ENCODE assay signal across 16 cellular contexts in the genomic region with DNA sequence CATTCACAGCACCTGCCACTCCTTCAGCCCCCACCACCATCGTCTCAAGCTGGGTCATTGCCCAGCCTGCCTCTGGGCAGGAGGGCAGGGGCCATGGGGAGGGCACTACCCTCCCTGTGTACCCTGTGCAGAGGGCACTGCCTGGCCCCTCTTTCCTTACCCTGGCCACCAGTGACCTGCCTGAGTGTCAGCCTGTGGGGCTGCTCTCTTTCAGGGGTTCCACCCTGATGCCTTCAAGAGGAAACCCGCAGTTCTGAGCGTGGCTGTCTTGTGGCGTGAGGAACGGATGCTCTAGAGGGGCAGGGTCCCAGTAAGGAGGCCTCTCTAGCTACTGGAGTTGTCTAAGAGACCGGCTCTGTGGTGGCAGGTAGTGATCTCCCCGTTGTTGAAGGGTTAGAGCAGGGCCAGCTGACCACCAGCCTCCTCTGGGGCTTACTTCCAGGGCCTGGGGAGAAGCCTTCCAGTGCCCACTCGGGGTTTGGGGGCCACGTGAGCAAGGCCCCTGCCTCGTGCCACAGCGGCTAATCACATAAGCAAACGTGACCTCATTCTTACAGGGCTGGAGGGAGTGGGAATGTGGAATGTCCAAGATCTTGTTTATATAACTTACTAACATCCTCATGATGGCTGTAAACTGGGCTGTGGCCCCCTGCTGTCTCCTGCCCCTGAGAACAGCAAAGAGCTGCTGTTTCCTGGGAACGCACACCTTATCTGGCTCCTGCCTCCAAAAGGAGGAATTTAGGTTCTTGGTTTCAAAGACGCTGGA. TPM values are rescaled to one million over a fixed set of nuclear protein-coding genes. Genes with fewer than 3 reads are reported as not detected.
DNase-seq lines count a peak whose midpoint lies in the region; ATAC-seq, FAIRE-seq and TF ChIP-seq lines count a peak whose summit lies in the region.
"Had no signal": no experiment of that assay in that cellular context is flagged by ENCODE, and none has a peak within 500 bp of the region (broad histone marks: within the 10 kb centered on the region; RNA-seq: fewer than 3 reads in every experiment).

No MANE protein-coding gene starts in this region.

- peak overlapping the region in 1 of 2 donors; percentile 78 for H3K27ac Mint-ChIP-seq in stimulated activated naive CD8-positive, alpha-beta T cell treated with anti-CD3 and anti-CD28 coated beads, Interleukin-15, amount 100 ng/mL, for 72 hours
- H3K27ac Mint-ChIP-seq: activated naive CD4-positive, alpha-beta T cell treated with anti-CD3 and anti-CD28 coated beads, Interleukin-2, amount 50 U/mL, for 72 hours had no signal

- H3K4me1 ChIP-seq in K562 (replicated peaks in 1 of 2; ENCODE audit: control insufficient read depth in 2 of 2, insufficient read depth in 2 of 2, low read length in 2 of 2), result peaks cover 0 to 6% of the 10 kb centered on the region in 2 experiments; a peak in 2 of 5 replicates

- CTCF ChIA-PET in K562 (lab: Yijun Ruan, JAX; ENCODE audit: low intra/inter-chr PET ratio), result no interaction called here

- H3K9me3 Mint-ChIP-seq in stimulated activated naive CD8-positive, alpha-beta T cell treated with anti-CD3 and anti-CD28 coated beads, Interleukin-15, amount 100 ng/mL, for 72 hours, result no peaks in the 10 kb centered on the region
- H3K9me3 Mint-ChIP-seq: activated naive CD4-positive, alpha-beta T cell treated with anti-CD3 and anti-CD28 coated beads, Interleukin-2, amount 50 U/mL, for 72 hours had no signal

- POLR2A ChIA-PET in K562 (lab: Yijun Ruan, JAX), result interaction anchor here (1.1 kb wide), 1 partner anchor 8 kb away, joined by 4 read pairs; no protein-coding TSS in a partner anchor

- H4K20me1 ChIP-seq in K562 (replicated peaks; ENCODE audit: control insufficient read depth, insufficient read depth, low read length), result peaks cover 12% of the 10 kb centered on the region; the same call in 1 of the 2 replicates

- TF ChIP-seq CTCF in K562 (IDR thresholded peaks at IDR 0.05 in 2 of 3, conservative IDR thresholded peaks at IDR 0.05 in 1 of 3; ENCODE audit: insufficient read depth in 2 of 3, low read depth in 1 of 3, low read length in 3 of 3) (no peak), kidney epithelial cell (IDR thresholded peaks at IDR 0.05; ENCODE audit: insufficient read depth, low read length, poor library complexity, severe bottlenecking) (no peak)

- no peak overlapping the region for H3K27ac ChIP-seq in K562 (ENCODE audit: extremely low read depth, low read depth, low read length)
- H3K27ac ChIP-seq: transverse colon had no signal

- no peak for FAIRE-seq in K562 (lab: Jason Lieb, UNC)

- H2AFZ ChIP-seq in K562 (ENCODE audit: low read depth, low read length), result no peak overlapping the region

- no peaks in the 10 kb centered on the region for H3K4me1 Mint-ChIP-seq in stimulated activated naive CD8-positive, alpha-beta T cell treated with anti-CD3 and anti-CD28 coated beads, Interleukin-15, amount 100 ng/mL, for 72 hours

- peaks cover 20 to 68% of the 10 kb centered on the region in 2 experiments for H3K27me3 ChIP-seq in K562 (ENCODE audit: control insufficient read depth in 2 of 2, insufficient read depth in 2 of 2, low read length in 2 of 2)
- H3K27me3 ChIP-seq in kidney epithelial cell (ENCODE audit: control insufficient read depth, insufficient read depth, low read length), result no peaks in the 10 kb centered on the region
- H3K27me3 ChIP-seq: transverse colon had no signal

- H3K36me3 ChIP-seq in K562 (ENCODE audit: control insufficient read depth, insufficient read depth, low read length) (no peaks in the 10 kb centered on the region), kidney epithelial cell (ENCODE audit: control insufficient read depth, insufficient read depth, low read length) (no peaks in the 10 kb centered on the region)
- H3K36me3 ChIP-seq: transverse colon had no signal

- H3K9me1 ChIP-seq in K562 (ENCODE audit: control insufficient read depth, insufficient read depth, low read length), result no peaks in the 10 kb centered on the region

- TF ChIP-seq RAD21 in K562 (CRISPR knock-in tag; conservative IDR thresholded peaks at IDR 0.05 in 1 of 2, IDR thresholded peaks at IDR 0.05 in 1 of 2), result no peak

- H3K27me3 Mint-ChIP-seq in stimulated activated naive CD8-positive, alpha-beta T cell treated with anti-CD3 and anti-CD28 coated beads, Interleukin-15, amount 100 ng/mL, for 72 hours, result peaks cover 34% of the 10 kb centered on the region

- H3K9me3 ChIP-seq in K562 (replicated peaks; ENCODE audit: control insufficient read depth, insufficient read depth, low read depth, low read length), result no peaks in the 10 kb centered on the region
- H3K9me3 ChIP-seq: transverse colon had no signal

- no TSS peak for BruUV-seq in K562 (replicated peaks; lab: Mats Ljungman, UMichigan)

- intact Hi-C loops in K562 (cut with micrococcal nuclease), result no loop called here

- TF ChIP-seq EP300 in K562 (IDR thresholded peaks at IDR 0.05; ENCODE audit: low read length), result no peak

- no peak overlapping the region for H3K4me3 Mint-ChIP-seq in stimulated activated naive CD8-positive, alpha-beta T cell treated with anti-CD3 and anti-CD28 coated beads, Interleukin-15, amount 100 ng/mL, for 72 hours

- H3K9ac ChIP-seq in K562 (ENCODE audit: insufficient read depth in 1 of 2, low read depth in 2 of 2, low read length in 2 of 2), result peak overlapping the region in 1 of 2 experiments; percentile 23; a peak in 1 of 4 replicates

- in situ Hi-C loops in K562 (cut with MboI), result no loop called here

- no peak overlapping the region for H3K4me3 ChIP-seq in K562
- H3K4me3 ChIP-seq in kidney epithelial cell (ENCODE audit: low read depth, low read length), result no peak overlapping the region
- H3K4me3 ChIP-seq: transverse colon had no signal

- TF ChIP-seq POLR2A in K562 (conservative IDR thresholded peaks at IDR 0.05), result no peak

- H3K79me2 ChIP-seq in K562 (ENCODE audit: control insufficient read depth, insufficient read depth, low read length), result no peaks in the 10 kb centered on the region

- under 1% methylated on average over 14 of the region's 14 CpGs for WGBS in K562 (ENCODE audit: insufficient coverage, low coverage, missing lambda C conversion rate)

- no peak for DNase-seq in stimulated activated naive CD8-positive, alpha-beta T cell treated with anti-CD3 and anti-CD28 coated beads, Interleukin-15, amount 100 ng/mL, for 72 hours
- no peak for DNase-seq in stimulated activated naive CD8-positive, alpha-beta T cell treated with anti-CD3 and anti-CD28 coated beads, Interleukin-15, Interleukin-2, amounts not matched to agents 100 U/mL and 50 U/mL, for 24 hours
- DNase-seq in K562 (ENCODE audit: extremely low read depth in 1 of 4, low spot score in 3 of 4) (no peak), kidney epithelial cell (ENCODE audit: low read depth) (peak; percentile 81), stromal cell of bone marrow (ENCODE audit: low read depth) (peak; percentile 56)
- no peak for DNase-seq in activated CD4-positive, alpha-beta T cell treated with anti-CD3 and anti-CD28 coated beads, Interleukin-2, amount 50 U/mL, for 48 hours
- DNase-seq: GDM1, midbrain, NCI-H1417, T-helper 2 cell, transverse colon had no signal

- no peak overlapping the region for H3K4me2 ChIP-seq in K562 (ENCODE audit: insufficient read depth, low read length)

- ATAC-seq in stimulated activated naive CD8-positive, alpha-beta T cell treated with anti-CD3 and anti-CD28 coated beads, Interleukin-15, amount 100 ng/mL, for 72 hours, result peak; percentile 13
- ATAC-seq in stimulated activated naive CD8-positive, alpha-beta T cell treated with anti-CD3 and anti-CD28 coated beads, Interleukin-15, Interleukin-2, amounts not matched to agents 100 U/mL and 50 U/mL, for 24 hours, result no peak
- ATAC-seq in K562 (no peak), GM21423 (IDR thresholded peaks at IDR 0.05; ENCODE audit: unreplicated experiment) (no peak), GM18511 (IDR thresholded peaks at IDR 0.05; ENCODE audit: unreplicated experiment) (no peak)
- ATAC-seq: activated naive CD4-positive, alpha-beta T cell treated with anti-CD3 and anti-CD28 coated beads, Interleukin-2, amount 50 U/mL, for 72 hours; right cardiac atrium had no signal

RNA-seq across cellular contexts. Expression of gene SEC13, which starts 31.4 kb away (rescaled TPM):
- total RNA-seq in K562 (2011; cell fraction: chromatin; rRNA removed; ENCODE audit: low replicate concordance), result 285 and 425 TPM in 2 replicates
- total RNA-seq in K562 (2011; cell fraction: nucleolus; rRNA removed), result 250 and 265 TPM in 2 replicates
- 278 and 337 TPM in 2 replicates for total RNA-seq in K562 (2011; cell fraction: nucleoplasm; rRNA removed)
- total RNA-seq in K562 (2014; rRNA removed), result 256 and 318 TPM in 2 replicates
- total RNA-seq in K562 (2014; rRNA removed; fragmentation: Illumina TruSeq; extraction: Trizol), result 124 and 145 TPM in 2 replicates
- total RNA-seq in K562 (2015; rRNA removed; fragmentation: Illumina TruSeq; extraction: Trizol), result 192 and 196 TPM in 2 replicates
- 199 and 209 TPM in 2 replicates for total RNA-seq in K562 (2021)
- 199 and 308 TPM in 2 replicates for polyA plus RNA-seq in K562 (2011; rRNA removed)
- polyA plus RNA-seq in K562 (2011; cell fraction: cytosol; rRNA removed), result 331 and 334 TPM in 2 replicates
- 250 and 306 TPM in 2 replicates for polyA plus RNA-seq in K562 (2011; cell fraction: nucleus; rRNA removed)
- 186 and 201 TPM in 2 replicates for polyA plus RNA-seq in K562 (2012)
- 274 and 284 TPM in 2 replicates for polyA plus RNA-seq in K562 (2014; fragmentation: Illumina TruSeq; extraction: Trizol)
- polyA plus RNA-seq in K562 (2014; fragmentation: Nextera tagmentation; extraction: Ambion mirVana), result 100 to 1,000 TPM in 1 of 2 experiments, 10 to 100 TPM in 1; 71.5 to 116 TPM
- 152 and 181 TPM in 2 replicates for polyA plus RNA-seq in K562 (2014; rRNA removed)
- 268 and 286 TPM in 2 replicates for polyA minus RNA-seq in K562 (2011; rRNA and poly(A)+ RNA removed)
- polyA minus RNA-seq in K562 (2011; cell fraction: cytosol; rRNA and poly(A)+ RNA removed), result 204 and 250 TPM in 2 replicates
- polyA minus RNA-seq in K562 (2011; cell fraction: nucleus; rRNA and poly(A)+ RNA removed), result 102 and 172 TPM in 2 replicates
- 167 and 175 TPM in 2 replicates for total RNA-seq in kidney epithelial cell

RNA-seq across cellular contexts. Expression of gene GHRL, which starts 59.6 kb away (rescaled TPM):
- total RNA-seq in K562 (2011; cell fraction: chromatin; rRNA removed; ENCODE audit: low replicate concordance), result 1.2 and 1.5 TPM in 2 replicates
- total RNA-seq in K562 (2011; cell fraction: nucleolus; rRNA removed), result 0.83 and 1.1 TPM in 2 replicates
- total RNA-seq in K562 (2011; cell fraction: nucleoplasm; rRNA removed), result 0.84 and 1.6 TPM in 2 replicates
- total RNA-seq in K562 (2014; rRNA removed) (0.45 TPM in 1 of 2 replicates, not detected in the other), K562 (2014; rRNA removed; fragmentation: Illumina TruSeq; extraction: Trizol) (not detected in 2 replicates), K562 (2015; rRNA removed; fragmentation: Illumina TruSeq; extraction: Trizol) (0.60 TPM in 1 of 2 replicates, not detected in the other), K562 (2021) (0.29 and 0.34 TPM in 2 replicates), kidney epithelial cell (not detected in 2 replicates)
- polyA plus RNA-seq in K562 (2011; rRNA removed) (0.08 and 0.09 TPM in 2 replicates), K562 (2014; fragmentation: Illumina TruSeq; extraction: Trizol) (0.15 TPM in 1 of 2 replicates, not detected in the other), K562 (2014; fragmentation: Nextera tagmentation; extraction: Ambion mirVana) (not detected), K562 (2014; rRNA removed) (0.16 and 0.19 TPM in 2 replicates)
- polyA plus RNA-seq in K562 (2011; cell fraction: cytosol; rRNA removed), result 0.06 TPM in 1 of 2 replicates, not detected in the other
- 0.35 and 0.75 TPM in 2 replicates for polyA plus RNA-seq in K562 (2011; cell fraction: nucleus; rRNA removed)
- polyA plus RNA-seq in K562 (2012), result 0.51 and 0.53 TPM in 2 replicates
- 0.21 TPM in 1 of 2 replicates, not detected in the other for polyA minus RNA-seq in K562 (2011; rRNA and poly(A)+ RNA removed)
- polyA minus RNA-seq in K562 (2011; cell fraction: cytosol; rRNA and poly(A)+ RNA removed), result not detected in 2 replicates
- 0.22 TPM in 1 of 2 replicates, not detected in the other for polyA minus RNA-seq in K562 (2011; cell fraction: nucleus; rRNA and poly(A)+ RNA removed)
- total RNA-seq: activated CD8-positive, alpha-beta memory T cell treated with anti-CD3 and anti-CD28 coated beads for 36 hours; activated naive CD4-positive, alpha-beta T cell treated with anti-CD3 and anti-CD28 coated beads, Interleukin-2, amount 50 U/mL, for 72 hours; right cardiac atrium had no signal

Comparison
In these comparisons a context has a peak if more than half of its experiments do, and no peak if none do; other contexts are left out.
1. DNase-seq: peak in kidney epithelial cell (single experiment) and stromal cell of bone marrow (single experiment); none in stimulated activated naive CD8-positive, alpha-beta T cell treated with anti-CD3 and anti-CD28 coated beads, Interleukin-15, amount 100 ng/mL, for 72 hours (0 of 2), stimulated activated naive CD8-positive, alpha-beta T cell treated with anti-CD3 and anti-CD28 coated beads, Interleukin-15, Interleukin-2, amounts not matched to agents 100 U/mL and 50 U/mL, for 24 hours (single experiment), K562 (0 of 4) and activated CD4-positive, alpha-beta T cell treated with anti-CD3 and anti-CD28 coated beads, Interleukin-2, amount 50 U/mL, for 48 hours (0 of 2).